Comparison of ENCODE assay signal across 26 cellular contexts in genomic region chr9:88697764-88698436, GRCh38.
DNase-seq lines count a peak whose midpoint lies in the region; FAIRE-seq and TF ChIP-seq lines count a peak whose summit lies in the region.
"Had no signal": no experiment of that assay in that cellular context is flagged by ENCODE, and none has a peak within 500 bp of the region (broad histone marks: within the 10 kb centered on the region; RNA-seq: fewer than 3 reads in every experiment).

No MANE protein-coding gene starts in this region.

- H2AFZ ChIP-seq in astrocyte (ENCODE audit: low read depth, low read length) = peak overlapping the region; percentile 1

- H3K27me3 Mint-ChIP-seq in astrocyte (ENCODE audit: low read depth, unreplicated experiment) = peaks cover 6% of the 10 kb centered on the region
- H3K27me3 Mint-ChIP-seq in mesothelial cell of epicardium (ENCODE audit: low read depth) = no peaks in the 10 kb centered on the region

- H3K9ac ChIP-seq in astrocyte (ENCODE audit: low read length) = no peak overlapping the region

- H3K36me3 Mint-ChIP-seq in astrocyte (ENCODE audit: low read depth, unreplicated experiment) (peaks cover 1% of the 10 kb centered on the region), mesothelial cell of epicardium (no peaks in the 10 kb centered on the region)

- TF ChIP-seq CTCF in astrocyte (IDR thresholded peaks at IDR 0.05; ENCODE audit: insufficient read depth, low read depth, low read length) = no peak
- no peak for TF ChIP-seq CTCF in mesothelial cell of epicardium (IDR thresholded peaks at IDR 0.05; ENCODE audit: unreplicated experiment)

- H3K27me3 ChIP-seq in astrocyte (ENCODE audit: insufficient read depth, low read length) = no peaks in the 10 kb centered on the region
- H3K27me3 ChIP-seq: gastrocnemius medialis, sigmoid colon, uterus had no signal

- no peaks in the 10 kb centered on the region for H3K36me3 ChIP-seq in astrocyte (ENCODE audit: insufficient read depth, low read length)
- H3K36me3 ChIP-seq: gastrocnemius medialis, sigmoid colon, uterus, WERI-Rb-1 had no signal

- no peak overlapping the region for H3K4me2 ChIP-seq in astrocyte (ENCODE audit: low read length)

- no peaks in the 10 kb centered on the region for H3K79me2 ChIP-seq in astrocyte (ENCODE audit: insufficient read depth, low read length)

- H3K4me3 ChIP-seq in astrocyte (ENCODE audit: insufficient read depth, low read depth, low read length) = no peak overlapping the region
- H3K4me3 ChIP-seq: coronary artery, gastrocnemius medialis, sigmoid colon, uterus had no signal

- H3K4me1 Mint-ChIP-seq in astrocyte (ENCODE audit: low read depth, unreplicated experiment) (peaks cover 13% of the 10 kb centered on the region), mesothelial cell of epicardium (peaks cover 9% of the 10 kb centered on the region)
- H3K4me1 Mint-ChIP-seq: activated CD4-positive, alpha-beta T cell treated with anti-CD3 and anti-CD28 coated beads, Interleukin-2, amount 10 ng/mL, durations not matched to agents 24 days and 14 days had no signal

- no peak overlapping the region for H3K27ac ChIP-seq in astrocyte (ENCODE audit: low read depth, low read length)
- H3K27ac ChIP-seq: coronary artery, gastrocnemius medialis, HL-60, sigmoid colon, uterus, WERI-Rb-1 had no signal

- H3K4me1 ChIP-seq in astrocyte (ENCODE audit: insufficient read depth, low read length) = peaks cover 6% of the 10 kb centered on the region
- H3K4me1 ChIP-seq: gastrocnemius medialis, uterus had no signal

- H3K9me3 ChIP-seq in astrocyte (ENCODE audit: insufficient read depth, low read depth, low read length) = no peaks in the 10 kb centered on the region
- H3K9me3 ChIP-seq: sigmoid colon, uterus had no signal

- no peak for FAIRE-seq in astrocyte (lab: Jason Lieb, UNC)
- peak; percentile 42 for FAIRE-seq in urothelium cell line (lab: Jason Lieb, UNC)

- H3K27ac Mint-ChIP-seq in astrocyte (ENCODE audit: unreplicated experiment) = no peak overlapping the region
- no peak overlapping the region for H3K27ac Mint-ChIP-seq in mesothelial cell of epicardium
- H3K27ac Mint-ChIP-seq: activated CD4-positive, alpha-beta T cell treated with anti-CD3 and anti-CD28 coated beads, Interleukin-2, amount 10 ng/mL, durations not matched to agents 24 days and 14 days; activated T-cell treated with anti-CD3 and anti-CD28 coated beads, Interleukin-2, amount 50 U/mL, for 72 hours; effector memory CD8-positive, alpha-beta T cell; progenitor cell of endocrine pancreas had no signal

- no peak overlapping the region for H3K4me3 Mint-ChIP-seq in astrocyte (ENCODE audit: unreplicated experiment)
- no peak overlapping the region for H3K4me3 Mint-ChIP-seq in mesothelial cell of epicardium
- H3K4me3 Mint-ChIP-seq: activated CD4-positive, alpha-beta T cell treated with anti-CD3 and anti-CD28 coated beads, Interleukin-2, amount 10 ng/mL, durations not matched to agents 24 days and 14 days; activated T-cell treated with anti-CD3 and anti-CD28 coated beads, Interleukin-2, amount 50 U/mL, for 72 hours; effector memory CD8-positive, alpha-beta T cell had no signal

- no peaks in the 10 kb centered on the region for H4K20me1 ChIP-seq in astrocyte (ENCODE audit: insufficient read depth, low read length)

- DNase-seq in M059J (ENCODE audit: low read depth) = peak; percentile 9
- DNase-seq in astrocyte (ENCODE audit: low read depth) = no peak
- DNase-seq in left kidney (ENCODE audit: low read depth, low spot score) = peak; percentile 85
- no peak for DNase-seq in urothelium cell line (ENCODE audit: low spot score)
- DNase-seq in MV-4-11 (lab: John Stamatoyannopoulos, UW) = no peak
- DNase-seq in NCI-H2196 (lab: John Stamatoyannopoulos, UW; ENCODE audit: unreplicated experiment) = no peak
- no peak for DNase-seq in mesothelial cell of epicardium (ENCODE audit: low spot score in 2 of 2, unreplicated experiment in 2 of 2)
- DNase-seq: activated CD4-positive, alpha-beta T cell treated with anti-CD3 and anti-CD28 coated beads, Interleukin-2, amount 10 ng/mL, durations not matched to agents 24 days and 14 days; activated naive CD4-positive, alpha-beta T cell treated with Interleukin-2 at 50 U/mL for 16 hours; activated T-cell treated with anti-CD3 and anti-CD28 coated beads, Interleukin-2, amount 50 U/mL, for 72 hours; Calu3; effector memory CD8-positive, alpha-beta T cell; gastrocnemius medialis; left cardiac atrium; mammary epithelial cell; NCI-H1092 treated with DMSO at 0.1 percent for 48 hours; NCI-H2029 treated with DMSO at 0.1 percent for 48 hours; NCI-H2227 treated with DMSO at 0.1 percent for 48 hours; NCI-H69; sigmoid colon; stimulated activated naive CD4-positive, alpha-beta T cell; uterus; WERI-Rb-1 had no signal

- H3K9me3 Mint-ChIP-seq in astrocyte (ENCODE audit: unreplicated experiment) (peaks cover 24% of the 10 kb centered on the region), mesothelial cell of epicardium (peaks cover 11% of the 10 kb centered on the region)
- H3K9me3 Mint-ChIP-seq: activated CD4-positive, alpha-beta T cell treated with anti-CD3 and anti-CD28 coated beads, Interleukin-2, amount 10 ng/mL, durations not matched to agents 24 days and 14 days; effector memory CD8-positive, alpha-beta T cell had no signal

Comparison
In these comparisons a context has a peak if more than half of its experiments do, and no peak if none do; other contexts are left out.
1. DNase-seq: peak in M059J (single experiment) and left kidney (single experiment); none in astrocyte (single experiment), urothelium cell line (single experiment), MV-4-11 (single experiment), NCI-H2196 (single experiment) and mesothelial cell of epicardium (0 of 2).